8 cellular contexts compared by ENCODE assay signal in genomic region chr14:73246387-73247150, GRCh38. TPM values are rescaled to one million over a fixed set of nuclear protein-coding genes. Genes with fewer than 3 reads are reported as not detected.
DNase-seq lines count a peak whose midpoint lies in the region; ATAC-seq and TF ChIP-seq lines count a peak whose summit lies in the region.

No MANE protein-coding gene starts in this region.

- H3K4me3 Mint-ChIP-seq in activated CD8-positive, alpha-beta memory T cell treated with anti-CD3 and anti-CD28 coated beads, Interleukin-2, amount 10 ng/mL, durations not matched to agents 7 days and 5 days: peak overlapping the region; percentile 58
- peak overlapping the region; percentile 66 for H3K4me3 Mint-ChIP-seq in activated CD8-positive, alpha-beta T cell treated with anti-CD3 and anti-CD28 coated beads, Interleukin-2, amount 10 ng/mL, durations not matched to agents 7 days and 5 days

- H4K20me1 ChIP-seq in hepatocyte (ENCODE audit: insufficient read depth, poor library complexity, severe bottlenecking): no peaks in the 10 kb centered on the region

- no peaks in the 10 kb centered on the region for H3K27me3 ChIP-seq in hepatocyte
- H3K27me3 ChIP-seq in thymus (ENCODE audit: control insufficient read depth, insufficient read depth): no peaks in the 10 kb centered on the region

- H2AFZ ChIP-seq in hepatocyte: peak overlapping the region; percentile 39

- no peaks in the 10 kb centered on the region for H3K36me3 Mint-ChIP-seq in activated CD8-positive, alpha-beta memory T cell treated with anti-CD3 and anti-CD28 coated beads, Interleukin-2, amount 10 ng/mL, durations not matched to agents 7 days and 5 days
- H3K36me3 Mint-ChIP-seq in activated CD8-positive, alpha-beta T cell treated with anti-CD3 and anti-CD28 coated beads, Interleukin-2, amount 10 ng/mL, durations not matched to agents 7 days and 5 days (ENCODE audit: low read depth): no peaks in the 10 kb centered on the region

- H3K36me3 ChIP-seq in hepatocyte (replicated peaks; ENCODE audit: insufficient read depth, low read depth): no peaks in the 10 kb centered on the region
- H3K36me3 ChIP-seq in thymus (ENCODE audit: control insufficient read depth, insufficient read depth): no peaks in the 10 kb centered on the region

- no peaks in the 10 kb centered on the region for H3K9me3 ChIP-seq in hepatocyte (ENCODE audit: low read depth)
- no peaks in the 10 kb centered on the region for H3K9me3 ChIP-seq in thymus (ENCODE audit: control insufficient read depth)

- no peak for ATAC-seq in activated CD8-positive, alpha-beta memory T cell treated with anti-CD3 and anti-CD28 coated beads, Interleukin-2, amount 10 ng/mL, durations not matched to agents 7 days and 5 days
- no peak for ATAC-seq in activated CD8-positive, alpha-beta T cell treated with anti-CD3 and anti-CD28 coated beads, Interleukin-2, amount 10 ng/mL, durations not matched to agents 7 days and 5 days

- no peak for DNase-seq in activated CD8-positive, alpha-beta memory T cell treated with anti-CD3 and anti-CD28 coated beads, Interleukin-2, amount 10 ng/mL, durations not matched to agents 7 days and 5 days
- no peak for DNase-seq in activated CD8-positive, alpha-beta memory T cell treated with anti-CD3 and anti-CD28 coated beads, Interleukin-2, amount 50 U/mL, for 48 hours
- no peak for DNase-seq in activated CD8-positive, alpha-beta T cell treated with anti-CD3 and anti-CD28 coated beads, Interleukin-2, amount 10 ng/mL, durations not matched to agents 7 days and 5 days
- DNase-seq in hepatocyte (ENCODE audit: low spot score) (no peak), KBM-7 (no peak), GM10266 (ENCODE audit: extremely low spot score) (no peak), kidney glomerular epithelial cell (lab: John Stamatoyannopoulos, UW) (no peak)

- no peaks in the 10 kb centered on the region for H3K79me2 ChIP-seq in hepatocyte

- peaks cover 5% of the 10 kb centered on the region for H3K4me1 ChIP-seq in hepatocyte (ENCODE audit: insufficient read depth)
- peaks cover 10% of the 10 kb centered on the region for H3K4me1 ChIP-seq in thymus (ENCODE audit: control insufficient read depth, insufficient read depth, low read length)

- H3K27ac ChIP-seq in hepatocyte (no peak overlapping the region), thymus (ENCODE audit: low read depth) (no peak overlapping the region)

- peaks cover 44% of the 10 kb centered on the region for H3K4me1 Mint-ChIP-seq in activated CD8-positive, alpha-beta memory T cell treated with anti-CD3 and anti-CD28 coated beads, Interleukin-2, amount 10 ng/mL, durations not matched to agents 7 days and 5 days
- peaks cover 45% of the 10 kb centered on the region for H3K4me1 Mint-ChIP-seq in activated CD8-positive, alpha-beta T cell treated with anti-CD3 and anti-CD28 coated beads, Interleukin-2, amount 10 ng/mL, durations not matched to agents 7 days and 5 days (ENCODE audit: low read depth)

- no peaks in the 10 kb centered on the region for H3K9me3 Mint-ChIP-seq in activated CD8-positive, alpha-beta memory T cell treated with anti-CD3 and anti-CD28 coated beads, Interleukin-2, amount 10 ng/mL, durations not matched to agents 7 days and 5 days (ENCODE audit: low read depth)
- no peaks in the 10 kb centered on the region for H3K9me3 Mint-ChIP-seq in activated CD8-positive, alpha-beta T cell treated with anti-CD3 and anti-CD28 coated beads, Interleukin-2, amount 10 ng/mL, durations not matched to agents 7 days and 5 days (ENCODE audit: insufficient read depth)

- in situ Hi-C loops in KBM-7 (cut with MboI; ENCODE audit: low pct_unique_long_range_greater_than_20kb, low sequenced_read_pairs): no loop called here

- CTCF ChIA-PET in activated CD8-positive, alpha-beta memory T cell treated with anti-CD3 and anti-CD28 coated beads, Interleukin-2, amount 10 ng/mL, durations not matched to agents 7 days and 5 days (lab: Charles Lee): interaction anchor here (0.7 to 1.2 kb wide), 3 partner anchors 10 to 322 kb away, joined by 3 to 4 read pairs (median 3); no protein-coding TSS in a partner anchor
- CTCF ChIA-PET in activated CD8-positive, alpha-beta T cell treated with anti-CD3 and anti-CD28 coated beads, Interleukin-2, amount 10 ng/mL, durations not matched to agents 7 days and 5 days (lab: Charles Lee): interaction anchor here (0.6 kb wide), 1 partner anchor 49 kb away, joined by 3 read pairs; no protein-coding TSS in a partner anchor

- no peak for TF ChIP-seq CTCF in hepatocyte (IDR thresholded peaks at IDR 0.05; ENCODE audit: poor library complexity)
- no peak for TF ChIP-seq CTCF in GM10266 (IDR thresholded peaks at IDR 0.05; ENCODE audit: control insufficient read depth, insufficient read depth, low read depth, missing control alignments)

- H3K27me3 Mint-ChIP-seq in activated CD8-positive, alpha-beta memory T cell treated with anti-CD3 and anti-CD28 coated beads, Interleukin-2, amount 10 ng/mL, durations not matched to agents 7 days and 5 days: peaks cover 26% of the 10 kb centered on the region
- H3K27me3 Mint-ChIP-seq in activated CD8-positive, alpha-beta T cell treated with anti-CD3 and anti-CD28 coated beads, Interleukin-2, amount 10 ng/mL, durations not matched to agents 7 days and 5 days (ENCODE audit: low read depth): peaks cover 37% of the 10 kb centered on the region

- 87% methylated on average over 14 of the region's 18 CpGs for WGBS in hepatocyte (ENCODE audit: low lambda C conversion rate, missing lambda C conversion rate)
- 57% methylated on average over 18 of the region's 18 CpGs for WGBS in thymus

- POLR2A ChIA-PET in activated CD8-positive, alpha-beta T cell treated with anti-CD3 and anti-CD28 coated beads, Interleukin-2, amount 10 ng/mL, durations not matched to agents 7 days and 5 days (lab: Charles Lee): no interaction called here

- no peak overlapping the region for H3K27ac Mint-ChIP-seq in activated CD8-positive, alpha-beta memory T cell treated with anti-CD3 and anti-CD28 coated beads, Interleukin-2, amount 10 ng/mL, durations not matched to agents 7 days and 5 days
- no peak overlapping the region for H3K27ac Mint-ChIP-seq in activated CD8-positive, alpha-beta T cell treated with anti-CD3 and anti-CD28 coated beads, Interleukin-2, amount 10 ng/mL, durations not matched to agents 7 days and 5 days

- H3K4me2 ChIP-seq in hepatocyte: peak overlapping the region; percentile 90

- H3K4me3 ChIP-seq in hepatocyte (peak overlapping the region; percentile 23), thymus (ENCODE audit: low read length) (peak overlapping the region; percentile 55)

- no peaks in the 10 kb centered on the region for H3K9me2 ChIP-seq in hepatocyte (replicated peaks; ENCODE audit: insufficient read depth)

RNA-seq across cellular contexts. Expression of gene PAPLN, which starts 9.3 kb away (rescaled TPM):
- total RNA-seq in activated CD8-positive, alpha-beta memory T cell treated with anti-CD3 and anti-CD28 coated beads, Interleukin-2, amount 10 ng/mL, durations not matched to agents 7 days and 5 days: 1 to 10 TPM in 1 of 2 experiments, under 1 TPM in 1; 0.73 to 1.8 TPM
- under 1 TPM; 0.29 to 0.45 TPM for total RNA-seq in activated CD8-positive, alpha-beta T cell treated with anti-CD3 and anti-CD28 coated beads, Interleukin-2, amount 10 ng/mL, durations not matched to agents 7 days and 5 days
- 10.1 and 13.4 TPM in 2 replicates for total RNA-seq in hepatocyte
- polyA plus RNA-seq in hepatocyte: 7.6 and 8.2 TPM in 2 replicates
- polyA plus RNA-seq in thymus: 20.0 TPM
